ENCODE assay signal across 8 cellular contexts in the genomic region with DNA sequence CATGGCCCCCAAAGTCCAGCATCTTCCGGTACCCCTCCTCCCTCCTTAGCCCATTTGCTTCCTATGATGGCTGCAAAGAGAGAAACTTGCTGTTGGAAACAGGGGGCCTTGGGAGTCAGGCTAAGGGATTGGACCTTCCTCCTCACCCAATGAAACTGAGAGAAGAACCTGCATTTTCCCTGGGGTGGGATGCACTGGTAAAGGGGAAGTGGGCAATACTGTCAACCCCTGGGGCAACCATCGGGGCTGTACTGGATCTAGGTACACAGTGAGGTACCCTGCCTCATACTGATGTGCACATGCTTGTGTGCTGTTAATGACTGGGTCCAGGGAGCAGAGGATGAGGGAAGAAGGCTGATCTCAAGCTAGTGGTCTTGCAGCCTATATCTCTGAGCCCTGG. TPM values are rescaled to one million over a fixed set of nuclear protein-coding genes. Genes with fewer than 3 reads are reported as not detected.
DNase-seq lines count a peak whose midpoint lies in the region; ATAC-seq and TF ChIP-seq lines count a peak whose summit lies in the region.
"Had no signal": no experiment of that assay in that cellular context is flagged by ENCODE, and none has a peak within 500 bp of the region (broad histone marks: within the 10 kb centered on the region; RNA-seq: fewer than 3 reads in every experiment).

No MANE protein-coding gene starts in this region.

- H3K4me2 ChIP-seq in BLaER1 treated with 17β-estradiol and CSF1 and Interleukin-3, amounts not matched to agents 10 nM and 100 nM: peak overlapping the region; percentile 17 to 59 (median 42); a peak in 20 of 22 replicates

- peak overlapping the region in 1 of 11 experiments; percentile 15; a peak in 1 of 22 replicates for H3K9ac ChIP-seq in BLaER1 treated with 17β-estradiol and CSF1 and Interleukin-3, amounts not matched to agents 10 nM and 100 nM

- no peaks in the 10 kb centered on the region for H3K9me3 ChIP-seq in BLaER1 treated with 17β-estradiol and CSF1 and Interleukin-3, amounts not matched to agents 10 nM and 100 nM (replicated peaks in 1 of 11)
- H3K9me3 ChIP-seq: ascending aorta, mucosa of descending colon, prostate gland had no signal

- no peaks in the 10 kb centered on the region for H3K27me3 ChIP-seq in BLaER1 treated with 17β-estradiol and CSF1 and Interleukin-3, amounts not matched to agents 10 nM and 100 nM
- H3K27me3 ChIP-seq: ascending aorta had no signal

- peaks cover 19% of the 10 kb centered on the region for H3K27me3 Mint-ChIP-seq in brain

- ATAC-seq in GM21360 (IDR thresholded peaks at IDR 0.05; ENCODE audit: unreplicated experiment): no peak

- no peaks in the 10 kb centered on the region for H3K36me3 ChIP-seq in BLaER1 treated with 17β-estradiol and CSF1 and Interleukin-3, amounts not matched to agents 10 nM and 100 nM
- H3K36me3 ChIP-seq: ascending aorta, prostate gland had no signal

- no peaks in the 10 kb centered on the region for H3K36me3 Mint-ChIP-seq in brain

- peak overlapping the region in 4 of 5 experiments; percentile 60 to 94 (median 78) for H3K27ac Mint-ChIP-seq in brain
- H3K27ac Mint-ChIP-seq: activated T-helper 17 cell treated with anti-CD3 and anti-CD28 coated beads, Interleukin-2, amount 50 U/mL, for 72 hours had no signal

- no peak for DNase-seq in activated effector memory CD4-positive, alpha-beta T cell treated with Interleukin-2 at 50 U/mL for 16 hours

- H3K9me3 Mint-ChIP-seq in brain: peaks cover 3 to 13% (median 8%) of the 10 kb centered on the region in 5 experiments
- H3K9me3 Mint-ChIP-seq: activated T-helper 17 cell treated with anti-CD3 and anti-CD28 coated beads, Interleukin-2, amount 50 U/mL, for 72 hours had no signal

- no peak for TF ChIP-seq CTCF in brain (conservative IDR thresholded peaks at IDR 0.05)

- peaks cover 8 to 11% (median 9%) of the 10 kb centered on the region in 10 experiments; a peak in 18 of 20 replicates for H3K4me1 ChIP-seq in BLaER1 treated with 17β-estradiol and CSF1 and Interleukin-3, amounts not matched to agents 10 nM and 100 nM
- H3K4me1 ChIP-seq: ascending aorta, prostate gland had no signal

- peak overlapping the region in 2 of 5 experiments; percentile 13 to 26 for H3K4me3 Mint-ChIP-seq in brain
- H3K4me3 Mint-ChIP-seq: activated T-helper 17 cell treated with anti-CD3 and anti-CD28 coated beads, Interleukin-2, amount 50 U/mL, for 72 hours had no signal

- no peak overlapping the region for H3K27ac ChIP-seq in BLaER1 treated with 17β-estradiol and CSF1 and Interleukin-3, amounts not matched to agents 10 nM and 100 nM
- H3K27ac ChIP-seq: ascending aorta, prostate gland had no signal

- no peak overlapping the region for H3K4me3 ChIP-seq in BLaER1 treated with 17β-estradiol and CSF1 and Interleukin-3, amounts not matched to agents 10 nM and 100 nM
- H3K4me3 ChIP-seq: ascending aorta, mucosa of descending colon, prostate gland had no signal

- H3K4me1 Mint-ChIP-seq in brain: peaks cover 16% of the 10 kb centered on the region
- H3K4me1 Mint-ChIP-seq: activated T-helper 17 cell treated with anti-CD3 and anti-CD28 coated beads, Interleukin-2, amount 50 U/mL, for 72 hours had no signal

- no peaks in the 10 kb centered on the region for H4K20me1 ChIP-seq in BLaER1 treated with 17β-estradiol and CSF1 and Interleukin-3, amounts not matched to agents 10 nM and 100 nM

RNA-seq across cellular contexts. Expression of a gene that starts 11.0 kb away (rescaled TPM):
- polyA plus RNA-seq in brain (ENCODE audit: insufficient read depth, low read depth, low replicate concordance): 39.2 TPM

RNA-seq across cellular contexts. Expression of a gene that starts 22.0 kb away (rescaled TPM):
- 28.9 TPM for polyA plus RNA-seq in brain (ENCODE audit: insufficient read depth, low read depth, low replicate concordance)

RNA-seq across cellular contexts. Expression of a gene that starts 33.5 kb away (rescaled TPM):
- 48.6 TPM for polyA plus RNA-seq in brain (ENCODE audit: insufficient read depth, low read depth, low replicate concordance)

RNA-seq across cellular contexts. Expression of a gene that starts 38.0 kb away (rescaled TPM):
- 6.5 TPM for polyA plus RNA-seq in brain (ENCODE audit: insufficient read depth, low read depth, low replicate concordance)

RNA-seq across cellular contexts. Expression of a gene that starts 46.6 kb away (rescaled TPM):
- 0.25 TPM for polyA plus RNA-seq in brain (ENCODE audit: insufficient read depth, low read depth, low replicate concordance)
